ENCODE assay signal across 14 cellular contexts in the genomic region with DNA sequence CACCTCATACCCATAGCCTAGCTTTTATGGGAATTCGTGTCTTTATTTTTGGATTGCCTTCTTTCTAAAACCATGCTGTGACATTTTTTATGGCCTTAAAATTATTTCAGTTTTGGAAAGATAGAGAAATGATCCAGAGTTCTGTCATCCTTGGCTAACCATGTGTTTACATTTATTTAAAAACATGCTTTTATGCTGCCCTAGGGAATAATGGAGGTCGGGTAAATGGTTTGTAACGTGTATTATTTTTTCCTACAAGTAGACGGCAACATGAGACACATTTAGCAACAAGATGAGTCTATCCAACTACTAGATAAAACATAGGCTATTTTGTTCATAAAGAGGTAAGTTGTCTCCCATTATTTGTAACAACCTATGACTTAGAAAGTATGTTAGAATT. TPM values are rescaled to one million over a fixed set of nuclear protein-coding genes. Genes with fewer than 3 reads are reported as not detected.
DNase-seq lines count a peak whose midpoint lies in the region; ATAC-seq and TF ChIP-seq lines count a peak whose summit lies in the region.
"Had no signal": no experiment of that assay in that cellular context is flagged by ENCODE, and none has a peak within 500 bp of the region (broad histone marks: within the 10 kb centered on the region; RNA-seq: fewer than 3 reads in every experiment).

No MANE protein-coding gene starts in this region.

- DNase-seq in AG10803 (ENCODE audit: low read depth) (peak; percentile 37), mesenchymal stem cell (no peak), NCI-H69 (lab: John Stamatoyannopoulos, UW) (no peak), NCI-H1048 (lab: John Stamatoyannopoulos, UW) (no peak), left lung (no peak)
- DNase-seq in CD8-positive, alpha-beta memory T cell = no peak
- DNase-seq in activated naive CD8-positive, alpha-beta T cell treated with anti-CD3 and anti-CD28 coated beads, Interleukin-2, amount 10 ng/mL, durations not matched to agents 7 days and 5 days = no peak
- DNase-seq: activated gamma-delta T cell had no signal

- H3K27me3 ChIP-seq in CD8-positive, alpha-beta memory T cell (ENCODE audit: insufficient read depth, low read length, poor library complexity, severe bottlenecking) = no peaks in the 10 kb centered on the region
- no peaks in the 10 kb centered on the region for H3K27me3 ChIP-seq in mesenchymal stem cell (ENCODE audit: control insufficient read depth in 1 of 2, insufficient read depth in 1 of 2, low read length in 2 of 2)
- no peaks in the 10 kb centered on the region for H3K27me3 ChIP-seq in left lung
- H3K27me3 ChIP-seq: BE2C, stomach had no signal

- no peak overlapping the region for H2AK5ac ChIP-seq in mesenchymal stem cell (ENCODE audit: low read length, severe bottlenecking)

- H2AFZ ChIP-seq in mesenchymal stem cell (ENCODE audit: low read depth, low read length) = no peak overlapping the region

- H3K18ac ChIP-seq in mesenchymal stem cell (ENCODE audit: low read depth in 1 of 2, low read length in 2 of 2) = no peak overlapping the region

- H2BK120ac ChIP-seq in mesenchymal stem cell (ENCODE audit: low read depth, low read length) = no peak overlapping the region

- no peak overlapping the region for H4K91ac ChIP-seq in mesenchymal stem cell (ENCODE audit: low read length)

- TF ChIP-seq CTCF in AG10803 (conservative IDR thresholded peaks at IDR 0.05; ENCODE audit: low read length) = no peak
- no peak for TF ChIP-seq CTCF in left lung (IDR thresholded peaks at IDR 0.05)

- WGBS in mesenchymal stem cell = no CpG with 5 or more reads among the region's 4 CpGs

- peaks cover 0 to 2% (median 0%) of the 10 kb centered on the region in 5 donors for H3K9me3 Mint-ChIP-seq in CD8-positive, alpha-beta memory T cell
- H3K9me3 Mint-ChIP-seq in activated naive CD8-positive, alpha-beta T cell treated with anti-CD3 and anti-CD28 coated beads, Interleukin-2, amount 10 ng/mL, durations not matched to agents 7 days and 5 days = no peaks in the 10 kb centered on the region
- H3K9me3 Mint-ChIP-seq: brain had no signal

- peak overlapping the region in 2 of 7 donors; percentile 67 to 78 for H3K4me3 Mint-ChIP-seq in CD8-positive, alpha-beta memory T cell
- H3K4me3 Mint-ChIP-seq in activated naive CD8-positive, alpha-beta T cell treated with anti-CD3 and anti-CD28 coated beads, Interleukin-2, amount 10 ng/mL, durations not matched to agents 7 days and 5 days = peak overlapping the region; percentile 66
- H3K4me3 Mint-ChIP-seq: brain had no signal

- no peak overlapping the region for H3K4me3 ChIP-seq in AG10803 (ENCODE audit: low read length)
- H3K4me3 ChIP-seq in CD8-positive, alpha-beta memory T cell (ENCODE audit: low read length) = no peak overlapping the region
- no peak overlapping the region for H3K4me3 ChIP-seq in mesenchymal stem cell (ENCODE audit: insufficient read depth in 1 of 2, low read depth in 1 of 2, low read length in 2 of 2)
- H3K4me3 ChIP-seq in left lung = no peak overlapping the region
- H3K4me3 ChIP-seq: left ventricle myocardium inferior, stomach had no signal

- H3K4me2 ChIP-seq in mesenchymal stem cell (ENCODE audit: low read length, poor library complexity, severe bottlenecking) = no peak overlapping the region

- CTCF ChIA-PET in CD8-positive, alpha-beta memory T cell (lab: Charles Lee) = interaction anchor here (0.7 to 6.8 kb wide), 52 partner anchors 9 to 689 kb away, joined by 3 to 73 read pairs (median 6); a partner anchor contains a TSS

- H3K36me3 ChIP-seq in CD8-positive, alpha-beta memory T cell (ENCODE audit: insufficient read depth, low read length) = no peaks in the 10 kb centered on the region
- H3K36me3 ChIP-seq in mesenchymal stem cell (ENCODE audit: control insufficient read depth in 1 of 2, insufficient read depth in 2 of 2, low read depth in 1 of 2, low read length in 2 of 2) (no peaks in the 10 kb centered on the region), left lung (no peaks in the 10 kb centered on the region)
- H3K36me3 ChIP-seq: BE2C, left ventricle myocardium inferior, stomach had no signal

- H3K36me3 Mint-ChIP-seq in CD8-positive, alpha-beta memory T cell = peaks cover 3 to 7% (median 3%) of the 10 kb centered on the region in 3 donors
- peaks cover 5% of the 10 kb centered on the region for H3K36me3 Mint-ChIP-seq in activated naive CD8-positive, alpha-beta T cell treated with anti-CD3 and anti-CD28 coated beads, Interleukin-2, amount 10 ng/mL, durations not matched to agents 7 days and 5 days
- H3K36me3 Mint-ChIP-seq: brain had no signal

- H3K4ac ChIP-seq in mesenchymal stem cell (ENCODE audit: low read depth in 1 of 2, low read length in 2 of 2) = no peak overlapping the region

- H3K27ac ChIP-seq in CD8-positive, alpha-beta memory T cell (ENCODE audit: low read depth, low read length) = no peak overlapping the region
- H3K27ac ChIP-seq in mesenchymal stem cell (ENCODE audit: low read length, poor library complexity, severe bottlenecking) (peak overlapping the region; percentile 30), left lung (no peak overlapping the region)
- H3K27ac ChIP-seq: left ventricle myocardium inferior had no signal

- no peak overlapping the region for H3K23ac ChIP-seq in mesenchymal stem cell (ENCODE audit: low read length in 2 of 2)

- no peaks in the 10 kb centered on the region for H3K27me3 Mint-ChIP-seq in CD8-positive, alpha-beta memory T cell
- no peaks in the 10 kb centered on the region for H3K27me3 Mint-ChIP-seq in activated naive CD8-positive, alpha-beta T cell treated with anti-CD3 and anti-CD28 coated beads, Interleukin-2, amount 10 ng/mL, durations not matched to agents 7 days and 5 days

- POLR2A ChIA-PET in CD8-positive, alpha-beta memory T cell (lab: Charles Lee) = interaction anchor here (0.5 to 1.2 kb wide), 5 partner anchors 87 to 569 kb away, joined by 3 to 8 read pairs (median 4); no protein-coding TSS in a partner anchor
- POLR2A ChIA-PET in activated naive CD8-positive, alpha-beta T cell treated with anti-CD3 and anti-CD28 coated beads, Interleukin-2, amount 10 ng/mL, durations not matched to agents 7 days and 5 days (lab: Charles Lee) = interaction anchor here (0.7 to 2.0 kb wide), 12 partner anchors 23 to 137 kb away, joined by 3 to 16 read pairs (median 4); a partner anchor contains a TSS

- no peak for ATAC-seq in activated naive CD8-positive, alpha-beta T cell treated with anti-CD3 and anti-CD28 coated beads, Interleukin-2, amount 10 ng/mL, durations not matched to agents 7 days and 5 days (ENCODE audit: low read depth)
- ATAC-seq in left lung = no peak

- H3K79me1 ChIP-seq in mesenchymal stem cell (replicated peaks; ENCODE audit: low read length, poor library complexity, severe bottlenecking) = no peaks in the 10 kb centered on the region

- no peaks in the 10 kb centered on the region for H3K9me3 ChIP-seq in CD8-positive, alpha-beta memory T cell (ENCODE audit: low read length)
- no peaks in the 10 kb centered on the region for H3K9me3 ChIP-seq in mesenchymal stem cell (ENCODE audit: control insufficient read depth, low read length)
- no peaks in the 10 kb centered on the region for H3K9me3 ChIP-seq in left lung
- H3K9me3 ChIP-seq: BE2C, left ventricle myocardium inferior, stomach had no signal

- H2BK5ac ChIP-seq in mesenchymal stem cell (ENCODE audit: low read depth, low read length, poor library complexity, severe bottlenecking) = no peak overlapping the region

- H3K9ac ChIP-seq in mesenchymal stem cell (ENCODE audit: low read length) = peak overlapping the region; percentile 16

- peaks cover 44% of the 10 kb centered on the region for H3K4me1 ChIP-seq in CD8-positive, alpha-beta memory T cell (ENCODE audit: insufficient read depth, low read length)
- H3K4me1 ChIP-seq in mesenchymal stem cell (ENCODE audit: control insufficient read depth, insufficient read depth, low read depth, low read length) (peaks cover 7% of the 10 kb centered on the region), left lung (peaks cover 0 to 6% of the 10 kb centered on the region in 2 donors)
- H3K4me1 ChIP-seq: BE2C had no signal

- no peak overlapping the region for H2BK12ac ChIP-seq in mesenchymal stem cell (ENCODE audit: low read length in 2 of 2)

- peaks cover 49 to 60% (median 58%) of the 10 kb centered on the region in 3 donors for H3K4me1 Mint-ChIP-seq in CD8-positive, alpha-beta memory T cell
- H3K4me1 Mint-ChIP-seq in activated naive CD8-positive, alpha-beta T cell treated with anti-CD3 and anti-CD28 coated beads, Interleukin-2, amount 10 ng/mL, durations not matched to agents 7 days and 5 days = peaks cover 36% of the 10 kb centered on the region

- intact Hi-C loops in left lung (cut with DNase I) = no loop called here

- peak overlapping the region; percentile 27 for H4K8ac ChIP-seq in mesenchymal stem cell (ENCODE audit: low read length)

- H3K27ac Mint-ChIP-seq in CD8-positive, alpha-beta memory T cell = peak overlapping the region in 5 of 8 donors; percentile 35 to 90 (median 81)
- no peak overlapping the region for H3K27ac Mint-ChIP-seq in activated naive CD8-positive, alpha-beta T cell treated with anti-CD3 and anti-CD28 coated beads, Interleukin-2, amount 10 ng/mL, durations not matched to agents 7 days and 5 days
- H3K27ac Mint-ChIP-seq: brain had no signal

- no peak overlapping the region for H3K14ac ChIP-seq in mesenchymal stem cell (ENCODE audit: low read length in 2 of 2)

- no peak overlapping the region for H2BK15ac ChIP-seq in mesenchymal stem cell (ENCODE audit: low read depth, poor library complexity, severe bottlenecking)

RNA-seq across cellular contexts. Expression of a gene that starts 2.5 kb away (rescaled TPM):
- total RNA-seq in CD8-positive, alpha-beta memory T cell = under 1 TPM; 0.42 to 0.64 TPM
- 0.20 TPM for polyA plus RNA-seq in CD8-positive, alpha-beta memory T cell
- 1 to 10 TPM; 3.1 to 3.6 TPM for total RNA-seq in activated naive CD8-positive, alpha-beta T cell treated with anti-CD3 and anti-CD28 coated beads, Interleukin-2, amount 10 ng/mL, durations not matched to agents 7 days and 5 days
- not detected for polyA plus RNA-seq in mesenchymal stem cell (2013, experiment 1 of 2)
- not detected for polyA plus RNA-seq in mesenchymal stem cell (2013, experiment 2 of 2)
- total RNA-seq in left lung = under 1 TPM in 1 of 2 donors, not detected in 1; 0.37 TPM
- total RNA-seq: left ventricle myocardium inferior, RPMI7951 had no signal
- polyA plus RNA-seq: fibroblast of lung had no signal
